7 cellular contexts compared by ENCODE assay signal in the genomic region with DNA sequence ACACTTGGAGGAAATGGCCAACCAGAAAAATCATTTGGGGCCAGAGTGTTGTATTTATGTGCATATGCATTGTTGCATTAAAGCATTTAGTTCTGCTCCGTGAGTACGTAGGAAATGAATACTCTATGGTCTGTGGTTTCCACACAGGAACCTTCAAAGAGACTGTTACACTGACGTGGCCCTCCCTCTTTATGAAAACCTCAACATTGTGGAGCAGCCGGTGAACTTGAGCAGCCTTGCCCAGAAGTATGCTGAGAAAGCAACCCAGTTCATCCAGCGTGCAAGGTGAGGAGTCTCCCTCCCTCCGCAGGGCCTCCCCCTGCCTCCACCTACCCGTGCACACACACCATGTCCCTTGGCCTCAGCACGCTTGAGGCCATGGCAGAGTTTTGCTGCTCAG.
DNase-seq lines count a peak whose midpoint lies in the region; ATAC-seq lines count a peak whose summit lies in the region.

No MANE protein-coding gene starts in this region.

- peak; percentile 92 for ATAC-seq in GM21447 (IDR thresholded peaks at IDR 0.05; ENCODE audit: unreplicated experiment)
- ATAC-seq in sciatic nerve = no peak

- intact Hi-C loops in sciatic nerve (cut with DNase I) = no loop called here

- DNase-seq in MV-4-11 (lab: John Stamatoyannopoulos, UW) (peak; percentile 82), NCI-H1105 treated with DMSO at 0.1 percent for 48 hours (lab: John Stamatoyannopoulos, UW) (no peak), Ammon's horn (ENCODE audit: low spot score) (no peak), sciatic nerve (ENCODE audit: low spot score) (no peak)
- peak; percentile 12 to 31 for DNase-seq in activated T-helper 1 cell treated with anti-CD3 and anti-CD28 coated beads, Interleukin-2, amount 50 U/mL, for 16 hours (ENCODE audit: low read depth in 1 of 2, low spot score in 1 of 2)
- peak; percentile 73 for DNase-seq in stimulated activated CD4-positive, alpha-beta T cell treated with anti-CD3 and anti-CD28 coated beads, Interleukin-1b, Interleukin-23, amount 100 ng/mL, for 48 hours

Comparison
In these comparisons a context has a peak if more than half of its experiments do, and no peak if none do; other contexts are left out.
1. DNase-seq: peak in MV-4-11 (single experiment), activated T-helper 1 cell treated with anti-CD3 and anti-CD28 coated beads, Interleukin-2, amount 50 U/mL, for 16 hours (2 of 2) and stimulated activated CD4-positive, alpha-beta T cell treated with anti-CD3 and anti-CD28 coated beads, Interleukin-1b, Interleukin-23, amount 100 ng/mL, for 48 hours (single experiment); none in NCI-H1105 treated with DMSO at 0.1 percent for 48 hours (single experiment), Ammon's horn (single experiment) and sciatic nerve (single experiment).